Comparison of ENCODE assay signal across 20 cellular contexts in the genomic region with DNA sequence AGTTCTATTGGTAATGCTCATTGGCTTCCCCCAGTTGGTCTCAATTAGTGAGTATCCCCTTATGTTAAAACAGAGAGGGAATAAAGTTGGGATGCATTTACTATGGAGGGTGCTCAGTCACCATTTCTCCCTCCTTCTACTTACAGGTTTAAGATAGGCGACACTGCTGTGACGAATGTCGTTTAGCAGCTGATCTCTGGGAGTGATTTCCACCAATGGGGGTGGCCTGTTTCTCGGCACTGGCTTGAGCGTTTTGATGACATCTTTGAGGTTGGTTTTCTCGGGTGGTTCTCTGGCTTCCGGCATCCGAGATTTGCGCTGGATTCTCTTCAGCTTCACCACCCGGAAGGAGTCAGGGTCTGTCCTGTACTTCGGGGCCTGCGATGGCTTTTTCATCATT. TPM values are rescaled to one million over a fixed set of nuclear protein-coding genes. Genes with fewer than 3 reads are reported as not detected.
DNase-seq lines count a peak whose midpoint lies in the region; ATAC-seq and TF ChIP-seq lines count a peak whose summit lies in the region.
"Had no signal": no experiment of that assay in that cellular context is flagged by ENCODE, and none has a peak within 500 bp of the region (broad histone marks: within the 10 kb centered on the region; RNA-seq: fewer than 3 reads in every experiment).

No MANE protein-coding gene starts in this region.

- H3K27me3 Mint-ChIP-seq in progenitor cell of endocrine pancreas = no peaks in the 10 kb centered on the region
- H3K27me3 Mint-ChIP-seq: B cell had no signal

- H3K27ac Mint-ChIP-seq in progenitor cell of endocrine pancreas = peak overlapping the region; percentile 19
- H3K27ac Mint-ChIP-seq: B cell; CD8-positive, alpha-beta T cell had no signal

- ATAC-seq in PC-3 (no peak), GM18867 (IDR thresholded peaks at IDR 0.05; ENCODE audit: unreplicated experiment) (no peak)
- ATAC-seq: CD8-positive, alpha-beta T cell had no signal

- no TSS peak for BruUV-seq in PC-3 (replicated peaks; lab: Mats Ljungman, UMichigan)

- POLR2A ChIA-PET in PC-3 (lab: Charles Lee; ENCODE audit: unreplicated experiment) = no interaction called here

- no peaks in the 10 kb centered on the region for H4K20me1 ChIP-seq in PC-3 (ENCODE audit: low read length)
- H4K20me1 ChIP-seq: BLaER1 had no signal

- no peak overlapping the region for H3K4me3 ChIP-seq in dorsolateral prefrontal cortex
- peak overlapping the region; percentile 54 to 66 (median 63) for H3K4me3 ChIP-seq in skeletal muscle tissue (ENCODE audit: low read length in 3 of 3)
- no peak overlapping the region for H3K4me3 ChIP-seq in PC-3 (ENCODE audit: low read length)
- H3K4me3 ChIP-seq: BLaER1, GM23248 had no signal

- H3K9me3 Mint-ChIP-seq in progenitor cell of endocrine pancreas (ENCODE audit: low read depth) = no peaks in the 10 kb centered on the region
- H3K9me3 Mint-ChIP-seq: CD4-positive, CD25-positive, alpha-beta regulatory T cell; CD8-positive, alpha-beta T cell had no signal

- no peaks in the 10 kb centered on the region for H3K9me3 ChIP-seq in skeletal muscle tissue (ENCODE audit: control insufficient read depth in 3 of 3, low read length in 3 of 3)
- H3K9me3 ChIP-seq in PC-3 (ENCODE audit: low read length) = no peaks in the 10 kb centered on the region
- H3K9me3 ChIP-seq: BLaER1, Caco-2 had no signal

- intact Hi-C loops in dorsolateral prefrontal cortex (cut with DNase I) (no loop called here), PC-3 (cut with micrococcal nuclease) (no loop called here)

- no peak overlapping the region for H3K4me3 Mint-ChIP-seq in progenitor cell of endocrine pancreas (ENCODE audit: low read depth)
- H3K4me3 Mint-ChIP-seq: B cell; CD4-positive, CD25-positive, alpha-beta regulatory T cell; CD8-positive, alpha-beta T cell had no signal

- no peaks in the 10 kb centered on the region for H3K27me3 ChIP-seq in dorsolateral prefrontal cortex
- no peaks in the 10 kb centered on the region for H3K27me3 ChIP-seq in skeletal muscle tissue (ENCODE audit: control insufficient read depth in 3 of 3, insufficient read depth in 3 of 3, low read length in 3 of 3)
- no peaks in the 10 kb centered on the region for H3K27me3 ChIP-seq in PC-3 (ENCODE audit: low read length)
- H3K27me3 ChIP-seq: BLaER1 had no signal

- H3K9ac ChIP-seq in skeletal muscle tissue (ENCODE audit: low read depth in 1 of 3, low read length in 3 of 3) = peak overlapping the region; percentile 28 to 76 (median 57)
- no peak overlapping the region for H3K9ac ChIP-seq in PC-3 (ENCODE audit: low read length)
- H3K9ac ChIP-seq: BLaER1, GM23248 had no signal

- H3F3A ChIP-seq in PC-3 (ENCODE audit: low read length, unreplicated experiment) = no peaks in the 10 kb centered on the region

- no peak overlapping the region for H2AFZ ChIP-seq in PC-3 (ENCODE audit: low read length)
- H2AFZ ChIP-seq: GM23248 had no signal

- DNase-seq in dorsolateral prefrontal cortex (no peak), progenitor cell of endocrine pancreas (ENCODE audit: low spot score, unreplicated experiment) (no peak), PC-3 (no peak), EL (no peak)
- DNase-seq: Caco-2; CD4-positive, CD25-positive, alpha-beta regulatory T cell; CD8-positive, alpha-beta T cell; DMS 273 treated with DMSO at 0.1 percent for 48 hours; DMS79; GF-D8; GM23248; H7; HCEC 1CT had no signal

- H3K4me2 ChIP-seq in PC-3 (ENCODE audit: low read length) = no peak overlapping the region
- H3K4me2 ChIP-seq: BLaER1 had no signal

- H3K36me3 ChIP-seq in skeletal muscle tissue (ENCODE audit: control insufficient read depth in 3 of 3, insufficient read depth in 3 of 3, low read length in 3 of 3) = peaks cover 2 to 19% (median 14%) of the 10 kb centered on the region in 3 donors
- H3K36me3 ChIP-seq in PC-3 (ENCODE audit: low read depth, low read length) = no peaks in the 10 kb centered on the region
- H3K36me3 ChIP-seq: BLaER1 had no signal

- no peaks in the 10 kb centered on the region for H3K79me2 ChIP-seq in PC-3 (ENCODE audit: low read length)

- TF ChIP-seq CTCF in dorsolateral prefrontal cortex (IDR thresholded peaks at IDR 0.05 in 54 of 56, conservative IDR thresholded peaks at IDR 0.05 in 2 of 56; ENCODE audit: low read depth in 1 of 56, partially characterized antibody in 56 of 56) (no peak), progenitor cell of endocrine pancreas (IDR thresholded peaks at IDR 0.05; ENCODE audit: unreplicated experiment) (no peak), PC-3 (conservative IDR thresholded peaks at IDR 0.05; ENCODE audit: low read depth, low read length) (no peak)

- no peaks in the 10 kb centered on the region for H3K36me3 Mint-ChIP-seq in progenitor cell of endocrine pancreas (ENCODE audit: insufficient read depth)
- H3K36me3 Mint-ChIP-seq: CD4-positive, CD25-positive, alpha-beta regulatory T cell; CD8-positive, alpha-beta T cell had no signal

- H3K4me1 ChIP-seq in skeletal muscle tissue (ENCODE audit: control insufficient read depth in 3 of 3, insufficient read depth in 3 of 3, low read length in 3 of 3) (peaks cover 15 to 21% (median 19%) of the 10 kb centered on the region in 3 donors), PC-3 (ENCODE audit: insufficient read depth, low read length) (peaks cover 25% of the 10 kb centered on the region)

- peaks cover 20% of the 10 kb centered on the region for H3K4me1 Mint-ChIP-seq in progenitor cell of endocrine pancreas (ENCODE audit: low read depth)

- CTCF ChIA-PET in PC-3 (lab: Charles Lee) = no interaction called here

- H3K27ac ChIP-seq in dorsolateral prefrontal cortex (peak overlapping the region in 43 of 59 donors; percentile 29 to 97 (median 88)), skeletal muscle tissue (ENCODE audit: low read depth, low read length) (peak overlapping the region; percentile 79), PC-3 (ENCODE audit: low read length) (no peak overlapping the region)
- H3K27ac ChIP-seq: BLaER1, C4-2B, GM23248 had no signal

- no peaks in the 10 kb centered on the region for H3K9me2 ChIP-seq in PC-3 (replicated peaks; ENCODE audit: low read length)

RNA-seq across cellular contexts. Expression of a gene that starts 3.8 kb away (rescaled TPM):
- total RNA-seq in dorsolateral prefrontal cortex (1 to 10 TPM in 7 of 120 experiments, under 1 TPM in 106, not detected in 7; 0.13 to 1.2 (median 0.44) TPM), progenitor cell of endocrine pancreas (not detected in 2 replicates), skeletal muscle tissue (31.8 TPM), PC-3 (2014; rRNA removed) (not detected in 2 replicates)
- total RNA-seq: B cell; Caco-2; CD4-positive, CD25-positive, alpha-beta regulatory T cell; CD8-positive, alpha-beta T cell; G401; GM23248; H1; H7 had no signal

RNA-seq across cellular contexts. Expression of a gene that starts 33.8 kb away (rescaled TPM):
- 100 to 1,000 TPM in 113 of 120 experiments, 10 to 100 TPM in 7; 51.3 to 182 (median 139) TPM for total RNA-seq in dorsolateral prefrontal cortex
- 48.5 and 55.4 TPM in 2 replicates for total RNA-seq in progenitor cell of endocrine pancreas
- 60.5 TPM for total RNA-seq in skeletal muscle tissue
- total RNA-seq in PC-3 (2014; rRNA removed) = 18.8 and 25.4 TPM in 2 replicates

RNA-seq across cellular contexts. Expression of a gene that starts 38.4 kb away (rescaled TPM):
- 10 to 100 TPM; 45.9 to 99.3 (median 65.9) TPM for total RNA-seq in dorsolateral prefrontal cortex
- total RNA-seq in progenitor cell of endocrine pancreas = 76.2 and 86.9 TPM in 2 replicates
- total RNA-seq in skeletal muscle tissue = 48.5 TPM
- 27.5 and 40.2 TPM in 2 replicates for total RNA-seq in PC-3 (2014; rRNA removed)

Comparison
In these comparisons a context has a peak if more than half of its experiments do, and no peak if none do; other contexts are left out.
1. H3K4me3 ChIP-seq: peak in skeletal muscle tissue (3 of 3); none in dorsolateral prefrontal cortex (0 of 59) and PC-3 (single experiment).
2. RNA of a gene that starts 3.8 kb away (total RNA-seq): 31.8 TPM in skeletal muscle tissue (single experiment); 0.13 to 1.2 TPM in dorsolateral prefrontal cortex, not detected in progenitor cell of endocrine pancreas and not detected in PC-3; every median in the first group is over 10 times any median in the second.